Comparison of ENCODE assay signal across 31 cellular contexts in the genomic region with DNA sequence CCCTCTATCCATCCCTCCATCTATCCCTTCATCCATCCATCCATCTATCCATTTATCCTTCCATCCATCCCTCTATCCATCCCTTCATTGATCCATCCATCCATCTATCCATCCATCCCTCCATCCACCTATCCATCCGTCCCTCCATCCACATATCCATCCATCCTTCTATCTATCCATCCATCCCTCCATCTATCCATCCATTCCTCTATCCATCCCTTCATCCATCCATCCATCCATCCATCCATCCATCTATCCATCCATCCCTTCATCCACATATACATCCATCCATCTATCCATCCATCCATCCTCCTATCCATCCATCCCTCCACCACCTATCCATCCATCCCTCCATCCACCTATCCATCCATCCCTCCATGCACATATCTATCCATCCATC. TPM values are rescaled to one million over a fixed set of nuclear protein-coding genes. Genes with fewer than 3 reads are reported as not detected.
"Had no signal": no experiment of that assay in that cellular context is flagged by ENCODE, and none has a peak within 500 bp of the region (broad histone marks: within the 10 kb centered on the region; RNA-seq: fewer than 3 reads in every experiment).

No MANE protein-coding gene starts in this region.

- H3K36me3 ChIP-seq: esophagus squamous epithelium, gastrocnemius medialis, heart right ventricle, left lung, lower lobe of right lung had no signal

- H3K9me3 ChIP-seq: esophagus squamous epithelium, gastrocnemius medialis, heart right ventricle, left lung, lower lobe of right lung, mucosa of descending colon had no signal

- H3K4me1 ChIP-seq: left lung, lower lobe of right lung had no signal

- H3K27me3 ChIP-seq: dorsolateral prefrontal cortex, gastrocnemius medialis had no signal

- FAIRE-seq: colon, endometrium, islet of Langerhans had no signal

- DNase-seq: dermis blood vessel endothelial cell; effector CD8-positive, alpha-beta T cell; effector memory CD8-positive, alpha-beta T cell; endodermal cell; erythroblast; esophagus squamous epithelium; foreskin fibroblast; foreskin melanocyte; gastrocnemius medialis; glutamatergic neuron; head of caudate nucleus; heart right ventricle; hippocampal formation; left cardiac atrium; left lung; left ventricle myocardium superior; lower lobe of right lung; mesenchymal stem cell had no signal

- ATAC-seq: effector memory CD8-positive, alpha-beta T cell; esophagus mucosa; gastrocnemius medialis; heart right ventricle; left cardiac atrium; left lung; left ventricle myocardium superior; lower lobe of right lung; mucosa of descending colon had no signal

- H3K4me3 ChIP-seq: coronary artery, dorsolateral prefrontal cortex, esophagus squamous epithelium, gastrocnemius medialis, heart right ventricle, left lung, lower lobe of right lung, mucosa of descending colon had no signal

- H3K27ac ChIP-seq: coronary artery, dorsolateral prefrontal cortex, epithelial cell of prostate, gastrocnemius medialis, heart right ventricle, left lung, lower lobe of right lung had no signal

RNA-seq across cellular contexts. Expression of gene MATN1, which starts 23.6 kb away (rescaled TPM):
- total RNA-seq: endodermal cell, esophagus mucosa, esophagus squamous epithelium, gastrocnemius medialis, glomerular endothelial cell, heart right ventricle, left cardiac atrium, left ventricle myocardium superior, lower leg skin, lower lobe of right lung, mesenteric fat pad, myocyte had no signal
- polyA plus RNA-seq: heart right ventricle had no signal

RNA-seq across cellular contexts. Expression of gene LAPTM5, which starts 57.8 kb away (rescaled TPM):
- total RNA-seq: endodermal cell, mesothelial cell of epicardium had no signal
